Comparison of ENCODE assay signal across 37 cellular contexts in the genomic region with DNA sequence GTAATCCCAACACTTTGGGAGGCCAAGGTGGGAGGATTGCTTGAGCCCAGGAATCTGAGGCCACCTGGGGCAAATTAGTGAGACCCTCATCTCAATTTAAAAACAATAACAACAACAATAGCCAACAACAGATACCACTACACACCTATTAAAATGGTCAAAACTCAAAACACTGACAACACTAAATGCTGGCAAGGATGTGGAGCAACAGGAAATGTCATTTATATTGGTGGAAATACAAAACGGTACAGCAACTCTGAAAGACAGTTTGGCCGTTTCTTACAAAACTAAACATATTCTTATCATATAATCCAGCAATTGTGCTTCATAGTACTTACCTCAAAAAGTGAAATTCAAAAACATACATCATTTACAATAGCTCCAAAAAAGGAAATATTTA. TPM values are rescaled to one million over a fixed set of nuclear protein-coding genes. Genes with fewer than 3 reads are reported as not detected.
"Had no signal": no experiment of that assay in that cellular context is flagged by ENCODE, and none has a peak within 500 bp of the region (broad histone marks: within the 10 kb centered on the region; RNA-seq: fewer than 3 reads in every experiment).

No MANE protein-coding gene starts in this region.

- H3K36me3 ChIP-seq: MG63 had no signal

- H3K4me3 ChIP-seq: MG63 had no signal

- H3K27me3 ChIP-seq: MG63 had no signal

- DNase-seq: Kasumi-1, MG63, MM.1S, MV-4-11, NCI-H1048, NCI-H1092, NCI-H1092 treated with DMSO at 0.1 percent for 48 hours, NCI-H1105, NCI-H1105 treated with DMSO at 0.1 percent for 48 hours, NCI-H1417, NCI-H1417 treated with DMSO at 0.1 percent for 48 hours, NCI-H1436, NCI-H1436 treated with DMSO at 0.1 percent for 48 hours, NCI-H146, NCI-H1694, NCI-H1694 treated with DMSO at 0.1 percent for 48 hours, NCI-H187, NCI-H187 treated with DMSO at 0.1 percent for 48 hours, NCI-H1930, NCI-H2029, NCI-H2029 treated with DMSO at 0.1 percent for 48 hours, NCI-H2081, NCI-H2081 treated with DMSO at 0.1 percent for 48 hours, NCI-H2107, NCI-H2171, NCI-H2171 treated with DMSO at 0.1 percent for 48 hours, NCI-H2227 treated with DMSO at 0.1 percent for 48 hours, NCI-H226, NCI-H345, NCI-H446, NCI-H446 treated with DMSO at 0.1 percent for 48 hours, NCI-H510A, NCI-H510A treated with DMSO at 0.1 percent for 48 hours, NCI-H524, NCI-H524 treated with DMSO at 0.1 percent for 48 hours had no signal

RNA-seq across cellular contexts. Expression of a gene that starts 57.7 kb away (rescaled TPM):
- total RNA-seq: M059J, MCF 10A had no signal
